In the genomic region with DNA sequence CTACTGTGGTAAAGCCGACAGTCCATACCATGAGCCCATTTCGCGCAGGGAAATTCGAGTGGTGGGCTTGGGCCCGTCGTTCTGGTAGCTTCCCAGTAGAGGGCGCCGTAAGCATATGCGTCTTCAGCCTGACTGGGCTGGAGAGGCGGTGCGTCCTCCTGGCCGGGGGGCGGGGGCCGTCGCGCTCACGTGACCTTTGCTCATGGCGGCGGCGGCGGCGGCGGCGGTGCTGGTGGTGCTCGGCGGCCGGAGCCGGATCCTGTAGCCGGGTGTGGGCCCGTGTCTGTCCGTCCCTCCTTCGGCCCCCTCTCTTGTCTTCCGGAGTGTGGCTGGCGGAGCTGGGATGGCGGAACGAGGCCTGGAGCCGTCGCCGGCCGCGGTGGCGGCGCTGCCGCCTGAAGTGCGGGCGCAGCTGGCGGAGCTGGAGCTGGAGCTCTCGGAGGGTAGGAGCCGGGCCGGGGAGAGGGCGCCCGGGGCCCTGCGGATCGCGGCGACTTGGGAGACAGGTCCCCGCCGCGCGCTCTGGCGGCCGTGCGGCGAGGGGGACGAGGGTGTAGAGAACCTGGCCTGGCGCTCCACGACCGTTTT, we compare ENCODE assay signal across 1 cellular context.
TF ChIP-seq lines count a peak whose summit lies in the region.

A gene with protein sequence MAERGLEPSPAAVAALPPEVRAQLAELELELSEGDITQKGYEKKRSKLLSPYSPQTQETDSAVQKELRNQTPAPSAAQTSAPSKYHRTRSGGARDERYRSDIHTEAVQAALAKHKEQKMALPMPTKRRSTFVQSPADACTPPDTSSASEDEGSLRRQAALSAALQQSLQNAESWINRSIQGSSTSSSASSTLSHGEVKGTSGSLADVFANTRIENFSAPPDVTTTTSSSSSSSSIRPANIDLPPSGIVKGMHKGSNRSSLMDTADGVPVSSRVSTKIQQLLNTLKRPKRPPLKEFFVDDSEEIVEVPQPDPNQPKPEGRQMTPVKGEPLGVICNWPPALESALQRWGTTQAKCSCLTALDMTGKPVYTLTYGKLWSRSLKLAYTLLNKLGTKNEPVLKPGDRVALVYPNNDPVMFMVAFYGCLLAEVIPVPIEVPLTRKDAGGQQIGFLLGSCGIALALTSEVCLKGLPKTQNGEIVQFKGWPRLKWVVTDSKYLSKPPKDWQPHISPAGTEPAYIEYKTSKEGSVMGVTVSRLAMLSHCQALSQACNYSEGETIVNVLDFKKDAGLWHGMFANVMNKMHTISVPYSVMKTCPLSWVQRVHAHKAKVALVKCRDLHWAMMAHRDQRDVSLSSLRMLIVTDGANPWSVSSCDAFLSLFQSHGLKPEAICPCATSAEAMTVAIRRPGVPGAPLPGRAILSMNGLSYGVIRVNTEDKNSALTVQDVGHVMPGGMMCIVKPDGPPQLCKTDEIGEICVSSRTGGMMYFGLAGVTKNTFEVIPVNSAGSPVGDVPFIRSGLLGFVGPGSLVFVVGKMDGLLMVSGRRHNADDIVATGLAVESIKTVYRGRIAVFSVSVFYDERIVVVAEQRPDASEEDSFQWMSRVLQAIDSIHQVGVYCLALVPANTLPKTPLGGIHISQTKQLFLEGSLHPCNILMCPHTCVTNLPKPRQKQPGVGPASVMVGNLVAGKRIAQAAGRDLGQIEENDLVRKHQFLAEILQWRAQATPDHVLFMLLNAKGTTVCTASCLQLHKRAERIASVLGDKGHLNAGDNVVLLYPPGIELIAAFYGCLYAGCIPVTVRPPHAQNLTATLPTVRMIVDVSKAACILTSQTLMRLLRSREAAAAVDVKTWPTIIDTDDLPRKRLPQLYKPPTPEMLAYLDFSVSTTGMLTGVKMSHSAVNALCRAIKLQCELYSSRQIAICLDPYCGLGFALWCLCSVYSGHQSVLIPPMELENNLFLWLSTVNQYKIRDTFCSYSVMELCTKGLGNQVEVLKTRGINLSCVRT (N-terminal part only) (plus strand): TSS at position 188 of the 588 bp plus-strand sequence. CDS start 156 bp downstream, at position 344.

TF ChIP-seq in HepG2, 621 proteins besides CTCF, POLR2A, EP300 and RAD21 (continued from another document and continues in another):
- TF ChIP-seq, protein P1, sequence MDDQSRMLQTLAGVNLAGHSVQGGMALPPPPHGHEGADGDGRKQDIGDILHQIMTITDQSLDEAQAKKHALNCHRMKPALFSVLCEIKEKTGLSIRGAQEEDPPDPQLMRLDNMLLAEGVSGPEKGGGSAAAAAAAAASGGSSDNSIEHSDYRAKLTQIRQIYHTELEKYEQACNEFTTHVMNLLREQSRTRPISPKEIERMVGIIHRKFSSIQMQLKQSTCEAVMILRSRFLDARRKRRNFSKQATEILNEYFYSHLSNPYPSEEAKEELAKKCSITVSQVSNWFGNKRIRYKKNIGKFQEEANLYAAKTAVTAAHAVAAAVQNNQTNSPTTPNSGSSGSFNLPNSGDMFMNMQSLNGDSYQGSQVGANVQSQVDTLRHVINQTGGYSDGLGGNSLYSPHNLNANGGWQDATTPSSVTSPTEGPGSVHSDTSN (CRISPR knock-in tag; IDR thresholded peaks at IDR 0.05; ENCODE audit: borderline replicate concordance), result no peak
- TF ChIP-seq KDM2A (CRISPR knock-in tag; IDR thresholded peaks at IDR 0.05; ENCODE audit: borderline replicate concordance, low read depth) (peak; percentile 81), CBFB (CRISPR knock-in tag; IDR thresholded peaks at IDR 0.05) (peak; percentile 72; the same call in 1 of the 2 replicates), ATF7 (IDR thresholded peaks at IDR 0.05) (no peak), ATF7 (CRISPR knock-in tag; IDR thresholded peaks at IDR 0.05) (no peak), ZNF34 (CRISPR knock-in tag; IDR thresholded peaks at IDR 0.05; ENCODE audit: borderline replicate concordance) (no peak), NR2F2 (IDR thresholded peaks at IDR 0.05; ENCODE audit: borderline replicate concordance, low read depth) (peak; percentile 32; the same call in 1 of the 2 replicates), ZNF616 (CRISPR knock-in tag; IDR thresholded peaks at IDR 0.05; ENCODE audit: low read depth) (no peak), ZNF776 (CRISPR knock-in tag; IDR thresholded peaks at IDR 0.05) (peak; percentile 34; the same call in 1 of the 2 replicates), ZNF672 (CRISPR knock-in tag; IDR thresholded peaks at IDR 0.05) (no peak), ZNF205 (CRISPR knock-in tag; IDR thresholded peaks at IDR 0.05) (no peak), RBFOX2 (IDR thresholded peaks at IDR 0.05; ENCODE audit: low read depth, low read length) (peak; percentile 91), IRX3 (CRISPR knock-in tag; IDR thresholded peaks at IDR 0.05; ENCODE audit: borderline replicate concordance, low read depth) (no peak), SIN3B (IDR thresholded peaks at IDR 0.05; ENCODE audit: low read length) (no peak), ISL2 (CRISPR knock-in tag; IDR thresholded peaks at IDR 0.05) (no peak), ZNF713 (CRISPR knock-in tag; IDR thresholded peaks at IDR 0.05) (no peak), ZNF619 (CRISPR knock-in tag; IDR thresholded peaks at IDR 0.05) (peak; percentile 33; the same call in 1 of the 2 replicates), ZNF556 (CRISPR knock-in tag; IDR thresholded peaks at IDR 0.05; ENCODE audit: borderline replicate concordance) (no peak), ZNF501 (CRISPR knock-in tag; IDR thresholded peaks at IDR 0.05) (no peak), GZF1 (CRISPR knock-in tag; IDR thresholded peaks at IDR 0.05) (no peak), FOXA3 (CRISPR knock-in tag; IDR thresholded peaks at IDR 0.05) (peak; percentile 53; the same call in 1 of the 2 replicates), RELA (CRISPR knock-in tag; IDR thresholded peaks at IDR 0.05) (no peak), FOXO1 (CRISPR knock-in tag; IDR thresholded peaks at IDR 0.05) (no peak; the same call in 1 of the 2 replicates)
- TF ChIP-seq, protein P2, sequence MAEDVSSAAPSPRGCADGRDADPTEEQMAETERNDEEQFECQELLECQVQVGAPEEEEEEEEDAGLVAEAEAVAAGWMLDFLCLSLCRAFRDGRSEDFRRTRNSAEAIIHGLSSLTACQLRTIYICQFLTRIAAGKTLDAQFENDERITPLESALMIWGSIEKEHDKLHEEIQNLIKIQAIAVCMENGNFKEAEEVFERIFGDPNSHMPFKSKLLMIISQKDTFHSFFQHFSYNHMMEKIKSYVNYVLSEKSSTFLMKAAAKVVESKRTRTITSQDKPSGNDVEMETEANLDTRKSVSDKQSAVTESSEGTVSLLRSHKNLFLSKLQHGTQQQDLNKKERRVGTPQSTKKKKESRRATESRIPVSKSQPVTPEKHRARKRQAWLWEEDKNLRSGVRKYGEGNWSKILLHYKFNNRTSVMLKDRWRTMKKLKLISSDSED (CRISPR knock-in tag; IDR thresholded peaks at IDR 0.05), result no peak
- TF ChIP-seq, protein P3, sequence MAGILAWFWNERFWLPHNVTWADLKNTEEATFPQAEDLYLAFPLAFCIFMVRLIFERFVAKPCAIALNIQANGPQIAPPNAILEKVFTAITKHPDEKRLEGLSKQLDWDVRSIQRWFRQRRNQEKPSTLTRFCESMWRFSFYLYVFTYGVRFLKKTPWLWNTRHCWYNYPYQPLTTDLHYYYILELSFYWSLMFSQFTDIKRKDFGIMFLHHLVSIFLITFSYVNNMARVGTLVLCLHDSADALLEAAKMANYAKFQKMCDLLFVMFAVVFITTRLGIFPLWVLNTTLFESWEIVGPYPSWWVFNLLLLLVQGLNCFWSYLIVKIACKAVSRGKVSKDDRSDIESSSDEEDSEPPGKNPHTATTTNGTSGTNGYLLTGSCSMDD (CRISPR knock-in tag; IDR thresholded peaks at IDR 0.05), result no peak
- TF ChIP-seq, protein P4, sequence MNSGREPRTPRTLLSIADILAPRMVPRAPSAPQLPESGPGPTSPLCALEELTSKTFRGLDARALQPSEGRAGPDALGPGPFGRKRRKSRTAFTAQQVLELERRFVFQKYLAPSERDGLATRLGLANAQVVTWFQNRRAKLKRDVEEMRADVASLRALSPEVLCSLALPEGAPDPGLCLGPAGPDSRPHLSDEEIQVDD (CRISPR knock-in tag; IDR thresholded peaks at IDR 0.05; ENCODE audit: borderline replicate concordance), result no peak
- TF ChIP-seq, protein P5, sequence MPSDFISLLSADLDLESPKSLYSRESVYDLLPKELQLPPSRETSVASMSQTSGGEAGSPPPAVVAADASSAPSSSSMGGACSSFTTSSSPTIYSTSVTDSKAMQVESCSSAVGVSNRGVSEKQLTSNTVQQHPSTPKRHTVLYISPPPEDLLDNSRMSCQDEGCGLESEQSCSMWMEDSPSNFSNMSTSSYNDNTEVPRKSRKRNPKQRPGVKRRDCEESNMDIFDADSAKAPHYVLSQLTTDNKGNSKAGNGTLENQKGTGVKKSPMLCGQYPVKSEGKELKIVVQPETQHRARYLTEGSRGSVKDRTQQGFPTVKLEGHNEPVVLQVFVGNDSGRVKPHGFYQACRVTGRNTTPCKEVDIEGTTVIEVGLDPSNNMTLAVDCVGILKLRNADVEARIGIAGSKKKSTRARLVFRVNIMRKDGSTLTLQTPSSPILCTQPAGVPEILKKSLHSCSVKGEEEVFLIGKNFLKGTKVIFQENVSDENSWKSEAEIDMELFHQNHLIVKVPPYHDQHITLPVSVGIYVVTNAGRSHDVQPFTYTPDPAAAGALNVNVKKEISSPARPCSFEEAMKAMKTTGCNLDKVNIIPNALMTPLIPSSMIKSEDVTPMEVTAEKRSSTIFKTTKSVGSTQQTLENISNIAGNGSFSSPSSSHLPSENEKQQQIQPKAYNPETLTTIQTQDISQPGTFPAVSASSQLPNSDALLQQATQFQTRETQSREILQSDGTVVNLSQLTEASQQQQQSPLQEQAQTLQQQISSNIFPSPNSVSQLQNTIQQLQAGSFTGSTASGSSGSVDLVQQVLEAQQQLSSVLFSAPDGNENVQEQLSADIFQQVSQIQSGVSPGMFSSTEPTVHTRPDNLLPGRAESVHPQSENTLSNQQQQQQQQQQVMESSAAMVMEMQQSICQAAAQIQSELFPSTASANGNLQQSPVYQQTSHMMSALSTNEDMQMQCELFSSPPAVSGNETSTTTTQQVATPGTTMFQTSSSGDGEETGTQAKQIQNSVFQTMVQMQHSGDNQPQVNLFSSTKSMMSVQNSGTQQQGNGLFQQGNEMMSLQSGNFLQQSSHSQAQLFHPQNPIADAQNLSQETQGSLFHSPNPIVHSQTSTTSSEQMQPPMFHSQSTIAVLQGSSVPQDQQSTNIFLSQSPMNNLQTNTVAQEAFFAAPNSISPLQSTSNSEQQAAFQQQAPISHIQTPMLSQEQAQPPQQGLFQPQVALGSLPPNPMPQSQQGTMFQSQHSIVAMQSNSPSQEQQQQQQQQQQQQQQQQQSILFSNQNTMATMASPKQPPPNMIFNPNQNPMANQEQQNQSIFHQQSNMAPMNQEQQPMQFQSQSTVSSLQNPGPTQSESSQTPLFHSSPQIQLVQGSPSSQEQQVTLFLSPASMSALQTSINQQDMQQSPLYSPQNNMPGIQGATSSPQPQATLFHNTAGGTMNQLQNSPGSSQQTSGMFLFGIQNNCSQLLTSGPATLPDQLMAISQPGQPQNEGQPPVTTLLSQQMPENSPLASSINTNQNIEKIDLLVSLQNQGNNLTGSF (CRISPR knock-in tag; IDR thresholded peaks at IDR 0.05), result no peak
- TF ChIP-seq, protein P6, sequence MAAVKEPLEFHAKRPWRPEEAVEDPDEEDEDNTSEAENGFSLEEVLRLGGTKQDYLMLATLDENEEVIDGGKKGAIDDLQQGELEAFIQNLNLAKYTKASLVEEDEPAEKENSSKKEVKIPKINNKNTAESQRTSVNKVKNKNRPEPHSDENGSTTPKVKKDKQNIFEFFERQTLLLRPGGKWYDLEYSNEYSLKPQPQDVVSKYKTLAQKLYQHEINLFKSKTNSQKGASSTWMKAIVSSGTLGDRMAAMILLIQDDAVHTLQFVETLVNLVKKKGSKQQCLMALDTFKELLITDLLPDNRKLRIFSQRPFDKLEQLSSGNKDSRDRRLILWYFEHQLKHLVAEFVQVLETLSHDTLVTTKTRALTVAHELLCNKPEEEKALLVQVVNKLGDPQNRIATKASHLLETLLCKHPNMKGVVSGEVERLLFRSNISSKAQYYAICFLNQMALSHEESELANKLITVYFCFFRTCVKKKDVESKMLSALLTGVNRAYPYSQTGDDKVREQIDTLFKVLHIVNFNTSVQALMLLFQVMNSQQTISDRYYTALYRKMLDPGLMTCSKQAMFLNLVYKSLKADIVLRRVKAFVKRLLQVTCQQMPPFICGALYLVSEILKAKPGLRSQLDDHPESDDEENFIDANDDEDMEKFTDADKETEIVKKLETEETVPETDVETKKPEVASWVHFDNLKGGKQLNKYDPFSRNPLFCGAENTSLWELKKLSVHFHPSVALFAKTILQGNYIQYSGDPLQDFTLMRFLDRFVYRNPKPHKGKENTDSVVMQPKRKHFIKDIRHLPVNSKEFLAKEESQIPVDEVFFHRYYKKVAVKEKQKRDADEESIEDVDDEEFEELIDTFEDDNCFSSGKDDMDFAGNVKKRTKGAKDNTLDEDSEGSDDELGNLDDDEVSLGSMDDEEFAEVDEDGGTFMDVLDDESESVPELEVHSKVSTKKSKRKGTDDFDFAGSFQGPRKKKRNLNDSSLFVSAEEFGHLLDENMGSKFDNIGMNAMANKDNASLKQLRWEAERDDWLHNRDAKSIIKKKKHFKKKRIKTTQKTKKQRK (IDR thresholded peaks at IDR 0.05; ENCODE audit: low read length), result no peak
- TF ChIP-seq, protein P7, sequence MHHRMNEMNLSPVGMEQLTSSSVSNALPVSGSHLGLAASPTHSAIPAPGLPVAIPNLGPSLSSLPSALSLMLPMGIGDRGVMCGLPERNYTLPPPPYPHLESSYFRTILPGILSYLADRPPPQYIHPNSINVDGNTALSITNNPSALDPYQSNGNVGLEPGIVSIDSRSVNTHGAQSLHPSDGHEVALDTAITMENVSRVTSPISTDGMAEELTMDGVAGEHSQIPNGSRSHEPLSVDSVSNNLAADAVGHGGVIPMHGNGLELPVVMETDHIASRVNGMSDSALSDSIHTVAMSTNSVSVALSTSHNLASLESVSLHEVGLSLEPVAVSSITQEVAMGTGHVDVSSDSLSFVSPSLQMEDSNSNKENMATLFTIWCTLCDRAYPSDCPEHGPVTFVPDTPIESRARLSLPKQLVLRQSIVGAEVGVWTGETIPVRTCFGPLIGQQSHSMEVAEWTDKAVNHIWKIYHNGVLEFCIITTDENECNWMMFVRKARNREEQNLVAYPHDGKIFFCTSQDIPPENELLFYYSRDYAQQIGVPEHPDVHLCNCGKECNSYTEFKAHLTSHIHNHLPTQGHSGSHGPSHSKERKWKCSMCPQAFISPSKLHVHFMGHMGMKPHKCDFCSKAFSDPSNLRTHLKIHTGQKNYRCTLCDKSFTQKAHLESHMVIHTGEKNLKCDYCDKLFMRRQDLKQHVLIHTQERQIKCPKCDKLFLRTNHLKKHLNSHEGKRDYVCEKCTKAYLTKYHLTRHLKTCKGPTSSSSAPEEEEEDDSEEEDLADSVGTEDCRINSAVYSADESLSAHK (CRISPR knock-in tag; IDR thresholded peaks at IDR 0.05; ENCODE audit: borderline replicate concordance), result no peak; the same call in 1 of the 2 replicates
